In the genomic region with DNA sequence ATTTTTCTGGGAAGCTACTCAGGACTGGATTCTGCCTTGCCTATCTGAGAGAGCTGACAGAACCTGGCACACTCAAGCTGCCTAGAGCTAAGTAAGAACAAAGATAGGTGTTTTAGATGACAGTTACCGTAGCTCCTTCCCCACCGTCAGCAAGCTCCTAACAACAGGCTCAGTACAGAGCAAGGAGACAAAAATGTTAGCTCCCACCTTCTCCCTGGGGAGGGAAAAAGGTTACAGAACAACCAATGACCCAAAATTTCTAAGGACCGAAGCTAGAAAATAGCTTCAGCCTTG, we compare ENCODE assay signal across 38 cellular contexts.
"Had no signal": no experiment of that assay in that cellular context is flagged by ENCODE, and none has a peak within 500 bp of the region (broad histone marks: within the 10 kb centered on the region; RNA-seq: fewer than 3 reads in every experiment).

No MANE protein-coding gene starts in this region.

- H3K36me3 ChIP-seq: brain microvascular endothelial cell had no signal

- H3K4me1 Mint-ChIP-seq: activated CD4-positive, alpha-beta T cell treated with anti-CD3 and anti-CD28 coated beads, Interleukin-2, amount 10 ng/mL, durations not matched to agents 24 days and 14 days; activated naive CD8-positive, alpha-beta T cell treated with anti-CD3 and anti-CD28 coated beads for 36 hours; activated T-helper 17 cell treated with anti-CD3 and anti-CD28 coated beads, Interleukin-2, amount 50 U/mL, for 72 hours had no signal

- H2AFZ ChIP-seq: PC-9 had no signal

- H3K36me3 Mint-ChIP-seq: activated naive CD8-positive, alpha-beta T cell treated with anti-CD3 and anti-CD28 coated beads for 36 hours had no signal

- H3K27ac Mint-ChIP-seq: activated CD4-positive, alpha-beta T cell treated with anti-CD3 and anti-CD28 coated beads, Interleukin-2, amount 10 ng/mL, durations not matched to agents 24 days and 14 days; activated CD8-positive, alpha-beta T cell treated with anti-CD3 and anti-CD28 coated beads for 36 hours; activated naive CD8-positive, alpha-beta T cell treated with anti-CD3 and anti-CD28 coated beads for 36 hours; activated T-cell treated with anti-CD3 and anti-CD28 coated beads, Interleukin-2, amount 50 U/mL, for 72 hours; activated T-helper 17 cell treated with anti-CD3 and anti-CD28 coated beads, Interleukin-2, amount 50 U/mL, for 72 hours had no signal

- ATAC-seq: activated CD8-positive, alpha-beta T cell treated with anti-CD3 and anti-CD28 coated beads for 36 hours; activated T-cell treated with anti-CD3 and anti-CD28 coated beads, Interleukin-2, amount 50 U/mL, for 72 hours; activated T-helper 17 cell treated with anti-CD3 and anti-CD28 coated beads, Interleukin-2, amount 50 U/mL, for 72 hours; Right ventricle myocardium inferior; SK-N-SH treated with all-trans-retinoic acid at 6 μM for 48 hours had no signal

- H3K4me2 ChIP-seq: PC-9 had no signal

- H3K27me3 Mint-ChIP-seq: activated CD4-positive, alpha-beta T cell treated with anti-CD3 and anti-CD28 coated beads, Interleukin-2, amount 10 ng/mL, durations not matched to agents 24 days and 14 days; activated CD8-positive, alpha-beta T cell treated with anti-CD3 and anti-CD28 coated beads for 36 hours; activated naive CD8-positive, alpha-beta T cell treated with anti-CD3 and anti-CD28 coated beads for 36 hours; activated T-helper 17 cell treated with anti-CD3 and anti-CD28 coated beads, Interleukin-2, amount 50 U/mL, for 72 hours had no signal

- H3K27ac ChIP-seq: brain microvascular endothelial cell, PC-9, RWPE1, VCaP had no signal

- H3K27me3 ChIP-seq: brain microvascular endothelial cell had no signal

- DNase-seq: activated CD4-positive, alpha-beta T cell treated with anti-CD3 and anti-CD28 coated beads for 1 hour; activated CD4-positive, alpha-beta T cell treated with anti-CD3 and anti-CD28 coated beads, Interleukin-2, amount 10 ng/mL, durations not matched to agents 24 days and 14 days; activated CD4-positive, alpha-beta T cell treated with anti-CD3 and anti-CD28 coated beads, Interleukin-2, amount 50 U/mL, for 4 hours; activated CD4-positive, CD25-positive, alpha-beta regulatory T cell; activated CD8-positive, alpha-beta T cell treated with anti-CD3 and anti-CD28 coated beads for 36 hours; activated effector memory CD4-positive, alpha-beta T cell treated with anti-CD3 and anti-CD28 coated beads, Interleukin-2, amount 50 U/mL, for 16 hours; activated naive CD4-positive, alpha-beta T cell; activated naive CD4-positive, alpha-beta T cell treated with anti-CD3 and anti-CD28 coated beads, Interleukin-2, amount 50 U/mL, for 16 hours; activated naive CD8-positive, alpha-beta T cell treated with anti-CD3 and anti-CD28 coated beads for 36 hours; activated T-cell treated with anti-CD3 and anti-CD28 coated beads, Interleukin-2, amount 50 U/mL, for 1 hour; activated T-cell treated with anti-CD3 and anti-CD28 coated beads, Interleukin-2, amount 50 U/mL, for 72 hours; amniotic stem cell; aorta; brain microvascular endothelial cell; central memory CD4-positive, alpha-beta T cell; KG1; MM.1S; MV-4-11; NCI-H1092; NCI-H1436 treated with DMSO at 0.1 percent for 48 hours; NCI-H1694 treated with DMSO at 0.1 percent for 48 hours; NCI-H2029; NCI-H510A; NCI-H526; NCI-H748 treated with DMSO at 0.1 percent for 48 hours; NK-92 treated with Interleukin-12 subunit alpha and Interleukin-12 subunit beta, amount 100 ng/mL, for 24 hours; PC-9; SIG-M5; SW 1271; T-helper 1 cell; T-helper 2 cell; T-helper 9 cell had no signal

- FAIRE-seq: RCC 7860 had no signal

- H3K4me3 ChIP-seq: PC-9 had no signal

- H3K4me3 Mint-ChIP-seq: activated CD4-positive, alpha-beta T cell treated with anti-CD3 and anti-CD28 coated beads, Interleukin-2, amount 10 ng/mL, durations not matched to agents 24 days and 14 days; activated CD8-positive, alpha-beta T cell treated with anti-CD3 and anti-CD28 coated beads for 36 hours; activated naive CD8-positive, alpha-beta T cell treated with anti-CD3 and anti-CD28 coated beads for 36 hours; activated T-cell treated with anti-CD3 and anti-CD28 coated beads, Interleukin-2, amount 50 U/mL, for 72 hours; activated T-helper 17 cell treated with anti-CD3 and anti-CD28 coated beads, Interleukin-2, amount 50 U/mL, for 72 hours had no signal
